In the genomic region with DNA sequence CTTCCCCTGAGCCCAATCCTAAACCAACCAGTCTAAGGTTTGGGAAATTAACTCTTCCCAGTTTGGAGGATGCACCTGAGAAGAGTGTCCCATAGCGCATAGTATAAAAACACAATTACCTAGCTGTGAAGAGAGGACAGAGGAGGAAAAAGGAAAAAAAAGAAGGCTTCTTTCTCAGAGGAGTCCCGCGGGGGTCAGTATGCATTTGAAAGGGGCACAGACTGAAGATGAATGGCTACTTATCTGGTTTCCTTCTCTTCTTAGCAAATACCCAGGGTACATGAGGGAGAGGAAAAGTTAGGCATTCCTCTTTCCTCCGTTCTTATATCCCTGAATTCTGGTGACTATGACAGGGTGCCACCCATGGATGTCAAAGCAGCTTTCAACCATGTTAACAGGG, we compare ENCODE assay signal across 31 cellular contexts.
"Had no signal": no experiment of that assay in that cellular context is flagged by ENCODE, and none has a peak within 500 bp of the region (broad histone marks: within the 10 kb centered on the region; RNA-seq: fewer than 3 reads in every experiment).

No MANE protein-coding gene starts in this region.

- H3K27ac ChIP-seq: gastrocnemius medialis, hepatocyte, left ventricle myocardium inferior, pancreas, prostate gland, skin epidermis, thoracic aorta, uterus, WERI-Rb-1 had no signal

- H3K4me3 Mint-ChIP-seq: activated CD8-positive, alpha-beta T cell treated with anti-CD3 and anti-CD28 coated beads, Interleukin-2, amount 10 ng/mL, durations not matched to agents 7 days and 5 days; activated T-cell treated with anti-CD3 and anti-CD28 coated beads, Interleukin-2, amount 50 U/mL, for 72 hours; nephron; stimulated activated naive CD8-positive, alpha-beta T cell treated with anti-CD3 and anti-CD28 coated beads, Interleukin-15, Interleukin-2, amounts not matched to agents 100 ng/mL and 50 ng/mL, for 24 hours; T-helper 17 cell; type B pancreatic cell had no signal

- H3K4me2 ChIP-seq: hepatocyte had no signal

- H3K9me3 ChIP-seq: gastrocnemius medialis, left ventricle myocardium inferior, pancreas, prostate gland, thoracic aorta, uterus had no signal

- FAIRE-seq: colon, endometrium, islet of Langerhans, pancreas had no signal

- H3K4me1 ChIP-seq: gastrocnemius medialis, left ventricle myocardium inferior, pancreas, prostate gland, uterus had no signal

- H3K27me3 ChIP-seq: gastrocnemius medialis, hepatocyte, uterus had no signal

- H3K9me3 Mint-ChIP-seq: nephron; stimulated activated naive CD8-positive, alpha-beta T cell treated with anti-CD3 and anti-CD28 coated beads, Interleukin-15, Interleukin-2, amounts not matched to agents 100 ng/mL and 50 ng/mL, for 24 hours had no signal

- H3K4me1 Mint-ChIP-seq: nephron, T-helper 17 cell had no signal

- H3K27me3 Mint-ChIP-seq: stimulated activated naive CD8-positive, alpha-beta T cell treated with anti-CD3 and anti-CD28 coated beads, Interleukin-15, Interleukin-2, amounts not matched to agents 100 ng/mL and 50 ng/mL, for 24 hours; T-helper 17 cell; type B pancreatic cell had no signal

- H3K79me2 ChIP-seq: hepatocyte had no signal

- H3K36me3 ChIP-seq: gastrocnemius medialis, left ventricle myocardium inferior, pancreas, prostate gland, thoracic aorta, uterus, WERI-Rb-1 had no signal

- H2AFZ ChIP-seq: hepatocyte had no signal

- DNase-seq: activated CD4-positive, alpha-beta T cell treated with anti-CD3 and anti-CD28 coated beads for 1 hour; activated CD4-positive, alpha-beta T cell treated with anti-CD3 and anti-CD28 coated beads, Interleukin-2, amount 50 U/mL, for 1 hour; activated CD8-positive, alpha-beta T cell treated with anti-CD3 and anti-CD28 coated beads, Interleukin-2, amount 10 ng/mL, durations not matched to agents 7 days and 5 days; activated naive CD4-positive, alpha-beta T cell; activated T-cell treated with anti-CD3 and anti-CD28 coated beads for 4 hours; activated T-cell treated with anti-CD3 and anti-CD28 coated beads, Interleukin-2, amount 50 U/mL, for 72 hours; dermis blood vessel endothelial cell; effector CD4-positive, alpha-beta T cell; gastrocnemius medialis; glutamatergic neuron; left ventricle myocardium inferior; pancreas; retina; stimulated activated CD4-positive, alpha-beta T cell treated with anti-CD3 and anti-CD28 coated beads, Interleukin-12 subunit alpha, Interleukin-12 subunit beta, amount 100 ng/mL, for 4 hours; stimulated activated CD4-positive, alpha-beta T cell treated with anti-CD3 and anti-CD28 coated beads, Interleukin-4, amount 100 ng/mL, for 1 hour; T-helper 17 cell; T1000; uterus; WERI-Rb-1 had no signal

- H3K27ac Mint-ChIP-seq: activated naive CD4-positive, alpha-beta T cell treated with anti-CD3 and anti-CD28 coated beads, Interleukin-2, amount 50 U/mL, for 72 hours; activated T-cell treated with anti-CD3 and anti-CD28 coated beads, Interleukin-2, amount 50 U/mL, for 72 hours; nephron; stimulated activated naive CD8-positive, alpha-beta T cell treated with anti-CD3 and anti-CD28 coated beads, Interleukin-15, Interleukin-2, amounts not matched to agents 100 ng/mL and 50 ng/mL, for 24 hours; T-helper 17 cell had no signal

- H3K4me3 ChIP-seq: gastrocnemius medialis, hepatocyte, left ventricle myocardium inferior, lung, pancreas, prostate gland, skin epidermis, thoracic aorta, uterus had no signal

- H3K36me3 Mint-ChIP-seq: activated naive CD4-positive, alpha-beta T cell treated with anti-CD3 and anti-CD28 coated beads, Interleukin-2, amount 50 U/mL, for 72 hours; type B pancreatic cell had no signal
